In genomic region chr1:11061652-11062365, GRCh38 we compare ENCODE assay signal across 11 cellular contexts. TPM values are rescaled to one million over a fixed set of nuclear protein-coding genes. Genes with fewer than 3 reads are reported as not detected.
DNase-seq lines count a peak whose midpoint lies in the region; ATAC-seq, FAIRE-seq and TF ChIP-seq lines count a peak whose summit lies in the region.
"Had no signal": no experiment of that assay in that cellular context is flagged by ENCODE, and none has a peak within 500 bp of the region (broad histone marks: within the 10 kb centered on the region; RNA-seq: fewer than 3 reads in every experiment).

No MANE protein-coding gene starts in this region.

- ATAC-seq in central memory CD8-positive, alpha-beta T cell (replicated peaks; ENCODE audit: extremely low read depth, poor library complexity, severe bottlenecking): no peak
- no peak for ATAC-seq in stimulated activated memory B cell treated with anti-CD40 and anti-IgM and Interleukin-4, amounts not matched to agents 10 μg/mL and 1 μg/mL and 100 μg/mL, for 72 hours
- no peak for ATAC-seq in pancreas

- no peaks in the 10 kb centered on the region for H3K27me3 ChIP-seq in NT2/D1 (ENCODE audit: insufficient read depth, insufficient read length)
- H3K27me3 ChIP-seq in pancreas: no peaks in the 10 kb centered on the region

- no peak overlapping the region for H3K27ac ChIP-seq in pancreas

- H3K36me3 ChIP-seq in NT2/D1 (ENCODE audit: insufficient read depth, insufficient read length, low read length) (peaks cover 57% of the 10 kb centered on the region), pancreas (peaks cover 0 to 13% (median 6%) of the 10 kb centered on the region in 3 donors)

- H3K27ac Mint-ChIP-seq in central memory CD8-positive, alpha-beta T cell (ENCODE audit: low read depth): peak overlapping the region; percentile 97
- H3K27ac Mint-ChIP-seq in stimulated activated memory B cell treated with anti-CD40 and anti-IgM and Interleukin-4, amounts not matched to agents 10 μg/mL and 1 μg/mL and 100 μg/mL, for 72 hours: peak overlapping the region; percentile 64

- no peaks in the 10 kb centered on the region for H3K9me3 Mint-ChIP-seq in central memory CD8-positive, alpha-beta T cell
- no peaks in the 10 kb centered on the region for H3K9me3 Mint-ChIP-seq in stimulated activated memory B cell treated with anti-CD40 and anti-IgM and Interleukin-4, amounts not matched to agents 10 μg/mL and 1 μg/mL and 100 μg/mL, for 72 hours

- H3K9ac ChIP-seq in NT2/D1 (ENCODE audit: insufficient read length, low read depth): peak overlapping the region; percentile 8

- no peaks in the 10 kb centered on the region for H3K27me3 Mint-ChIP-seq in central memory CD8-positive, alpha-beta T cell
- H3K27me3 Mint-ChIP-seq in stimulated activated memory B cell treated with anti-CD40 and anti-IgM and Interleukin-4, amounts not matched to agents 10 μg/mL and 1 μg/mL and 100 μg/mL, for 72 hours: no peaks in the 10 kb centered on the region

- peaks cover 35% of the 10 kb centered on the region for H3K4me1 Mint-ChIP-seq in central memory CD8-positive, alpha-beta T cell
- H3K4me1 Mint-ChIP-seq in stimulated activated memory B cell treated with anti-CD40 and anti-IgM and Interleukin-4, amounts not matched to agents 10 μg/mL and 1 μg/mL and 100 μg/mL, for 72 hours: peaks cover 52% of the 10 kb centered on the region

- H3K4me1 ChIP-seq in NT2/D1 (ENCODE audit: insufficient read depth, insufficient read length) (peaks cover 3% of the 10 kb centered on the region), pancreas (peaks cover 0 to 7% (median 0%) of the 10 kb centered on the region in 3 donors)

- TF ChIP-seq CTCF in GM10266 (IDR thresholded peaks at IDR 0.05; ENCODE audit: control insufficient read depth, insufficient read depth, low read depth, missing control alignments): no peak
- TF ChIP-seq CTCF in pancreas (IDR thresholded peaks at IDR 0.05): no peak

- no peak for FAIRE-seq in pancreas (lab: Jason Lieb, UNC)

- DNase-seq in activated effector memory CD4-positive, alpha-beta T cell treated with anti-CD3 and anti-CD28 coated beads, Interleukin-2, amount 50 U/mL, for 16 hours: peak; percentile 33
- no peak for DNase-seq in activated effector memory CD4-positive, alpha-beta T cell treated with Interleukin-2 at 50 U/mL for 16 hours
- DNase-seq in NT2/D1 (ENCODE audit: low read depth, low spot score): no peak
- no peak for DNase-seq in central memory CD8-positive, alpha-beta T cell (ENCODE audit: low spot score in 2 of 2)
- DNase-seq in cerebellum (ENCODE audit: low spot score): no peak
- no peak for DNase-seq in GM10266 (ENCODE audit: extremely low spot score)
- no peak for DNase-seq in pancreas
- DNase-seq: C1 segment of cervical spinal cord, hypothalamus, NCI-H446 had no signal

- intact Hi-C loops in pancreas (cut with DNase I): no loop called here

- no peaks in the 10 kb centered on the region for H3K9me3 ChIP-seq in NT2/D1 (ENCODE audit: insufficient read depth, low read length)
- no peaks in the 10 kb centered on the region for H3K9me3 ChIP-seq in pancreas

- H3K4me3 ChIP-seq in NT2/D1 (ENCODE audit: insufficient read length, low read depth): no peak overlapping the region
- H3K4me3 ChIP-seq in pancreas: peak overlapping the region in 1 of 4 donors; percentile 89

- 52 to 54% methylated on average over 5 of the region's 5 CpGs for WGBS in pancreas, 2 donors

- peak overlapping the region; percentile 96 for H3K4me3 Mint-ChIP-seq in central memory CD8-positive, alpha-beta T cell
- H3K4me3 Mint-ChIP-seq in stimulated activated memory B cell treated with anti-CD40 and anti-IgM and Interleukin-4, amounts not matched to agents 10 μg/mL and 1 μg/mL and 100 μg/mL, for 72 hours: no peak overlapping the region

- H3K36me3 Mint-ChIP-seq in central memory CD8-positive, alpha-beta T cell (ENCODE audit: insufficient read depth): peaks cover 23% of the 10 kb centered on the region
- H3K36me3 Mint-ChIP-seq in stimulated activated memory B cell treated with anti-CD40 and anti-IgM and Interleukin-4, amounts not matched to agents 10 μg/mL and 1 μg/mL and 100 μg/mL, for 72 hours: peaks cover 31% of the 10 kb centered on the region

RNA-seq across cellular contexts. Expression of gene SRM, which starts 2.0 kb away (rescaled TPM):
- total RNA-seq in cerebellum: 10.7 TPM
- 100 to 1,000 TPM in 2 of 6 donors, 10 to 100 TPM in 4; 51.8 to 123 (median 66.0) TPM for total RNA-seq in pancreas
- polyA plus RNA-seq in pancreas: 100 to 1,000 TPM; 116 to 266 TPM

RNA-seq across cellular contexts. Expression of gene MASP2, which starts 14.8 kb away (rescaled TPM):
- total RNA-seq in cerebellum (0.18 TPM), pancreas (not detected)
- polyA plus RNA-seq in pancreas: under 1 TPM in 1 of 2 donors, not detected in 1; 0.05 TPM

RNA-seq across cellular contexts. Expression of gene EXOSC10, which starts 37.9 kb away (rescaled TPM):
- total RNA-seq in cerebellum: 54.3 TPM
- 10 to 100 TPM; 16.3 to 26.8 (median 20.6) TPM for total RNA-seq in pancreas
- 10 to 100 TPM; 32.5 to 65.1 TPM for polyA plus RNA-seq in pancreas

RNA-seq across cellular contexts. Expression of gene TARDBP, which starts 49.4 kb away (rescaled TPM):
- total RNA-seq in cerebellum (82.8 TPM), pancreas (10 to 100 TPM; 43.3 to 74.7 (median 53.7) TPM)
- polyA plus RNA-seq in pancreas: 10 to 100 TPM; 47.8 to 84.7 TPM
